Comparison of ENCODE assay signal across 12 cellular contexts in the genomic region with DNA sequence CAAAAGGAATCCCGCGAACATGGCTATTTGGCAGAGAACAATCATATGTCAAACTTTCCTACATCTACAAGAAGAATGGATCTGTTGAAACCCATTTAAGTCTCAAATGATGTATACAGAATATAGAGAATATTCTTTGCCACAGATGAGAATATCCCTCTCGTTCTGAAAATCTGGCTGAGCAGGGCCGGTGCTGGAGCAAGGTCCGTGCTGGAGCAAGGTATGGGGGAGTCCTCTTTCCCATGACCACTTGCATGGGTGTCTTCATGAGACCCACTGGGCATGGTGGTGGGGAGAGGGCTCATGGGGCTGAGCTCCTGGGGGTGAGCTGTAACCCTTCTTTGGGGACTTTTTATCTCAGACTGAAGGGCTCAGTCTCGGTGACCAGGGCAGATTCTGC.
DNase-seq lines count a peak whose midpoint lies in the region; ATAC-seq and TF ChIP-seq lines count a peak whose summit lies in the region.
"Had no signal": no experiment of that assay in that cellular context is flagged by ENCODE, and none has a peak within 500 bp of the region (broad histone marks: within the 10 kb centered on the region; RNA-seq: fewer than 3 reads in every experiment).

No MANE protein-coding gene starts in this region.

- H3K27me3 Mint-ChIP-seq in Calu3 (ENCODE audit: unreplicated experiment) = no peaks in the 10 kb centered on the region
- H3K27me3 Mint-ChIP-seq in H9 (ENCODE audit: low read depth) = peaks cover 2% of the 10 kb centered on the region; the same call in 1 of the 2 replicates
- H3K27me3 Mint-ChIP-seq: CD4-positive, CD25-positive, alpha-beta regulatory T cell had no signal

- H3K9me3 Mint-ChIP-seq in Calu3 (ENCODE audit: low read depth, unreplicated experiment) = no peaks in the 10 kb centered on the region
- H3K9me3 Mint-ChIP-seq in H9 = no peaks in the 10 kb centered on the region
- H3K9me3 Mint-ChIP-seq: CD4-positive, CD25-positive, alpha-beta regulatory T cell had no signal

- H4K8ac ChIP-seq in H9 (replicated peaks; ENCODE audit: insufficient read length, low read depth, low read length) = no peak overlapping the region

- H3K9ac ChIP-seq in H9 (ENCODE audit: extremely low read depth, insufficient read length, low read length) = no peak overlapping the region
- H3K9ac ChIP-seq: BLaER1 had no signal

- no peaks in the 10 kb centered on the region for H3K23me2 ChIP-seq in H9 (ENCODE audit: insufficient read length, low read depth, low read length, poor library complexity, severe bottlenecking)

- no peak overlapping the region for H2BK15ac ChIP-seq in H9 (ENCODE audit: low read depth, low read length)

- no peak overlapping the region for H2BK20ac ChIP-seq in H9 (ENCODE audit: low read depth, low read length, poor library complexity, severe bottlenecking)

- no peak overlapping the region for H2AK5ac ChIP-seq in H9 (ENCODE audit: insufficient read length, low read length)

- no CpG with 5 or more reads among the region's 6 CpGs for WGBS in H9 (ENCODE audit: extremely low coverage, insufficient read length, low lambda C conversion rate)

- no peak overlapping the region for H4K5ac ChIP-seq in H9 (ENCODE audit: insufficient read length, low read depth, low read length)

- no peaks in the 10 kb centered on the region for H4K20me1 ChIP-seq in H9 (ENCODE audit: control insufficient read depth, insufficient read depth, insufficient read length)
- H4K20me1 ChIP-seq: BLaER1 had no signal

- H3K36me3 Mint-ChIP-seq in Calu3 (ENCODE audit: insufficient read depth, unreplicated experiment) (peaks cover 29% of the 10 kb centered on the region), H9 (ENCODE audit: insufficient read depth in 1 of 3, low read depth in 3 of 3) (no peaks in the 10 kb centered on the region)
- H3K36me3 Mint-ChIP-seq: CD4-positive, CD25-positive, alpha-beta regulatory T cell had no signal

- no peak overlapping the region for H2BK120ac ChIP-seq in H9 (ENCODE audit: low read depth, low read length, poor library complexity, severe bottlenecking)

- H3K14ac ChIP-seq in H9 (ENCODE audit: insufficient read depth, low read length) = no peak overlapping the region

- CTCF ChIA-PET in Calu3 (lab: Charles Lee) (interaction anchor here (1.2 kb wide), 1 partner anchor 57 kb away, joined by 3 read pairs; no protein-coding TSS in a partner anchor), RWPE1 (lab: Yijun Ruan, JAX) (no interaction called here)

- H3K9me3 ChIP-seq in lower lobe of right lung = no peaks in the 10 kb centered on the region
- H3K9me3 ChIP-seq in H9 (ENCODE audit: control insufficient read depth, low read depth, low read length) = no peaks in the 10 kb centered on the region
- H3K9me3 ChIP-seq: BLaER1 had no signal

- no peak overlapping the region for H3K23ac ChIP-seq in H9 (ENCODE audit: insufficient read length, low read depth, low read length)

- no peak overlapping the region for H2BK12ac ChIP-seq in H9 (ENCODE audit: insufficient read length, low read depth, low read length)

- H3K4me2 ChIP-seq in H9 (ENCODE audit: insufficient read depth, insufficient read length, low read length) = no peak overlapping the region
- H3K4me2 ChIP-seq: BLaER1 had no signal

- H3K27ac Mint-ChIP-seq in Calu3 (ENCODE audit: unreplicated experiment) (peak overlapping the region; percentile 42), H9 (no peak overlapping the region)
- H3K27ac Mint-ChIP-seq: CD4-positive, CD25-positive, alpha-beta regulatory T cell had no signal

- no peaks in the 10 kb centered on the region for H3K79me1 ChIP-seq in H9 (ENCODE audit: insufficient read depth, low read depth, low read length, poor library complexity, severe bottlenecking)

- peaks cover 7% of the 10 kb centered on the region for H3K4me1 ChIP-seq in lower lobe of right lung
- H3K4me1 ChIP-seq in H9 (ENCODE audit: insufficient read depth, low read length) = no peaks in the 10 kb centered on the region

- H3K4ac ChIP-seq in H9 (ENCODE audit: low read depth, low read length) = no peak overlapping the region

- H3K4me3 ChIP-seq in lower lobe of right lung = no peak overlapping the region
- H3K4me3 ChIP-seq: BLaER1, GM12878 had no signal

- no peaks in the 10 kb centered on the region for H3K36me3 ChIP-seq in lower lobe of right lung
- H3K36me3 ChIP-seq: BLaER1 had no signal

- intact Hi-C loops in Calu3 (cut with micrococcal nuclease; ENCODE audit: unreplicated experiment) = loop anchor here (5.0 kb wide), 1 partner anchor 101 kb away; no protein-coding TSS in a partner anchor
- intact Hi-C loops in lower lobe of right lung (cut with DNase I) = no loop called here

- no peak overlapping the region for H2AFZ ChIP-seq in H9 (ENCODE audit: low read length)

- H3K56ac ChIP-seq in H9 (ENCODE audit: insufficient read length, low read depth, low read length) = no peak overlapping the region

- H2BK5ac ChIP-seq in H9 (ENCODE audit: insufficient read length, low read length) = no peak overlapping the region

- H3K27me3 ChIP-seq in lower lobe of right lung (ENCODE audit: low read depth) (no peaks in the 10 kb centered on the region), H9 (ENCODE audit: insufficient read depth, low read length) (no peaks in the 10 kb centered on the region)
- H3K27me3 ChIP-seq: BLaER1 had no signal

- DNase-seq in Calu3 (no peak), RWPE1 (ENCODE audit: low spot score) (no peak), lower lobe of right lung (peak; percentile 20), DMS53 (lab: John Stamatoyannopoulos, UW) (no peak), UCSD-AML1 (lab: John Stamatoyannopoulos, UW; ENCODE audit: unreplicated experiment) (no peak), H9 (no peak)
- DNase-seq: AML-193; CD4-positive, CD25-positive, alpha-beta regulatory T cell; DMS 273 treated with DMSO at 0.1 percent for 48 hours; DMS79 had no signal

- POLR2A ChIA-PET in RWPE1 (lab: Yijun Ruan, JAX; ENCODE audit: low non-redundant PET) = no interaction called here

- H3K4me1 Mint-ChIP-seq in Calu3 (ENCODE audit: low read depth, unreplicated experiment) (peaks cover 17% of the 10 kb centered on the region), H9 (peaks cover 5 to 7% of the 10 kb centered on the region in 2 experiments; a peak in 3 of 4 replicates)

- peak overlapping the region; percentile 78 for H3K27ac ChIP-seq in RWPE1
- H3K27ac ChIP-seq in lower lobe of right lung = no peak overlapping the region
- H3K27ac ChIP-seq in H9 (ENCODE audit: insufficient read length, low read depth, low read length) = no peak overlapping the region
- H3K27ac ChIP-seq: BLaER1 had no signal

- no peak overlapping the region for H3T11ph ChIP-seq in H9 (ENCODE audit: low read length)

- no TSS peak for BruUV-seq in Calu3 (replicated peaks; lab: Mats Ljungman, UMichigan)

- ATAC-seq in lower lobe of right lung = no peak

- H4K91ac ChIP-seq in H9 (ENCODE audit: insufficient read length, low read depth, low read length) = no peak overlapping the region

- H3K79me2 ChIP-seq in H9 (ENCODE audit: insufficient read depth, low read length) = no peaks in the 10 kb centered on the region

- TF ChIP-seq CTCF in Calu3 (IDR thresholded peaks at IDR 0.05; ENCODE audit: unreplicated experiment) (no peak), RWPE1 (conservative IDR thresholded peaks at IDR 0.05; ENCODE audit: low read depth) (no peak), lower lobe of right lung (IDR thresholded peaks at IDR 0.05) (no peak), H9 (conservative IDR thresholded peaks at IDR 0.05) (no peak)

- H3K18ac ChIP-seq in H9 (ENCODE audit: insufficient read length, low read depth, low read length) = no peak overlapping the region

- H3K4me3 Mint-ChIP-seq in Calu3 (ENCODE audit: low read depth, unreplicated experiment) = no peak overlapping the region
- H3K4me3 Mint-ChIP-seq in H9 = no peak overlapping the region
- H3K4me3 Mint-ChIP-seq: CD4-positive, CD25-positive, alpha-beta regulatory T cell had no signal
